In genomic region chrX:154036513-154036912, GRCh38 we compare ENCODE assay signal across 20 cellular contexts. TPM values are rescaled to one million over a fixed set of nuclear protein-coding genes. Genes with fewer than 3 reads are reported as not detected.
DNase-seq lines count a peak whose midpoint lies in the region; ATAC-seq and TF ChIP-seq lines count a peak whose summit lies in the region.
"Had no signal": no experiment of that assay in that cellular context is flagged by ENCODE, and none has a peak within 500 bp of the region (broad histone marks: within the 10 kb centered on the region; RNA-seq: fewer than 3 reads in every experiment).

No MANE protein-coding gene starts in this region.

- H3K9me3 Mint-ChIP-seq in Caco-2 (ENCODE audit: unreplicated experiment) (no peaks in the 10 kb centered on the region), endodermal cell (peaks cover 74% of the 10 kb centered on the region)
- H3K9me3 Mint-ChIP-seq in T-helper 2 cell treated with Interferon-gamma antibody and Interleukin-4, amounts not matched to agents 5 μg/mL and 100 μg/mL, for 36 hours: no peaks in the 10 kb centered on the region
- H3K9me3 Mint-ChIP-seq: activated B cell treated with CpG ODN at 0.5 μM for 24 hours; dendritic cell treated with granulocyte-macrophage colony-stimulating factor and Interleukin-4, amounts not matched to agents 40 ng/mL and 50 ng/mL, for 4 days had no signal

- no peak for DNase-seq in activated CD4-positive, CD25-positive, alpha-beta regulatory T cell treated with anti-CD3 and anti-CD28 coated beads, Interleukin-2, amount 50 U/mL, for 72 hours
- DNase-seq in Caco-2 (no peak), endodermal cell (peak; percentile 61), omental fat pad (ENCODE audit: low spot score) (no peak), right atrium auricular region (ENCODE audit: low spot score) (no peak), cerebellum (ENCODE audit: low spot score) (no peak)
- DNase-seq in T-helper 2 cell treated with Interferon-gamma antibody and Interleukin-4, amounts not matched to agents 5 μg/mL and 100 μg/mL, for 36 hours (ENCODE audit: low spot score): no peak
- DNase-seq: activated B cell treated with CpG ODN at 0.5 μM for 24 hours; DMS79; NCI-H1417; NCI-H2171 treated with DMSO at 0.1 percent for 48 hours; posterior cingulate gyrus; stimulated activated naive CD4-positive, alpha-beta T cell treated with Interleukin-2 at 50 U/mL for 16 hours had no signal

- CTCF ChIA-PET in Caco-2 (lab: Charles Lee): no interaction called here

- H3K4me1 Mint-ChIP-seq in Caco-2 (ENCODE audit: low read depth, unreplicated experiment) (peaks cover 9% of the 10 kb centered on the region), endodermal cell (peaks cover 7% of the 10 kb centered on the region)
- H3K4me1 Mint-ChIP-seq in T-helper 2 cell treated with Interferon-gamma antibody and Interleukin-4, amounts not matched to agents 5 μg/mL and 100 μg/mL, for 36 hours (ENCODE audit: low read depth): peaks cover 20% of the 10 kb centered on the region

- TF ChIP-seq CTCF in Caco-2 (IDR thresholded peaks at IDR 0.05; ENCODE audit: insufficient read depth in 1 of 2, low read depth in 1 of 2, low read length in 1 of 2, severe bottlenecking in 1 of 2, unreplicated experiment in 1 of 2): no peak
- no peak for TF ChIP-seq CTCF in endodermal cell (conservative IDR thresholded peaks at IDR 0.05)
- TF ChIP-seq CTCF in omental fat pad (IDR thresholded peaks at IDR 0.05): no peak
- no peak for TF ChIP-seq CTCF in right atrium auricular region (IDR thresholded peaks at IDR 0.05)

- H3K4me3 ChIP-seq in Caco-2 (ENCODE audit: low read depth, low read length) (no peak overlapping the region), endodermal cell (ENCODE audit: low read length) (no peak overlapping the region), right atrium auricular region (no peak overlapping the region)
- H3K4me3 ChIP-seq: BLaER1 treated with 17β-estradiol and CSF1 and Interleukin-3, amounts not matched to agents 10 nM and 100 nM; skin epidermis had no signal

- intact Hi-C loops in Caco-2 (cut with micrococcal nuclease; ENCODE audit: unreplicated experiment): no loop called here

- H3K9ac ChIP-seq in endodermal cell (ENCODE audit: extremely low read depth, low read length, poor library complexity, severe bottlenecking): no peak overlapping the region
- H3K9ac ChIP-seq: BLaER1 treated with 17β-estradiol and CSF1 and Interleukin-3, amounts not matched to agents 10 nM and 100 nM; KMS-11 had no signal

- H3K27ac Mint-ChIP-seq in Caco-2 (ENCODE audit: unreplicated experiment) (peak overlapping the region; percentile 35), endodermal cell (no peak overlapping the region)
- peak overlapping the region; percentile 31 for H3K27ac Mint-ChIP-seq in T-helper 2 cell treated with Interferon-gamma antibody and Interleukin-4, amounts not matched to agents 5 μg/mL and 100 μg/mL, for 36 hours
- H3K27ac Mint-ChIP-seq: activated B cell treated with CpG ODN at 0.5 μM for 24 hours; dendritic cell treated with granulocyte-macrophage colony-stimulating factor and Interleukin-4, amounts not matched to agents 40 ng/mL and 50 ng/mL, for 4 days had no signal

- H3K9me3 ChIP-seq in Caco-2: no peaks in the 10 kb centered on the region
- no peaks in the 10 kb centered on the region for H3K9me3 ChIP-seq in endodermal cell (ENCODE audit: control insufficient read depth, low read length)
- H3K9me3 ChIP-seq in right atrium auricular region: no peaks in the 10 kb centered on the region
- H3K9me3 ChIP-seq: BLaER1 treated with 17β-estradiol and CSF1 and Interleukin-3, amounts not matched to agents 10 nM and 100 nM had no signal

- H3K27ac ChIP-seq in endodermal cell (ENCODE audit: low read depth, low read length) (no peak overlapping the region), right atrium auricular region (no peak overlapping the region)
- H3K27ac ChIP-seq: 22Rv1; BLaER1 treated with 17β-estradiol and CSF1 and Interleukin-3, amounts not matched to agents 10 nM and 100 nM; KMS-11; RWPE1; skin epidermis had no signal

- 0 out of 2 replicates have a peak, but pooled peaks cover 1% of the 10 kb centered on the region for H3K36me3 ChIP-seq in Caco-2 (ENCODE audit: control insufficient read depth, insufficient read depth, low read length)
- peaks cover 4% of the 10 kb centered on the region for H3K36me3 ChIP-seq in endodermal cell (ENCODE audit: control insufficient read depth, insufficient read depth, low read length)
- H3K36me3 ChIP-seq in right atrium auricular region: peaks cover 10% of the 10 kb centered on the region

- ATAC-seq in activated CD4-positive, CD25-positive, alpha-beta regulatory T cell treated with anti-CD3 and anti-CD28 coated beads, Interleukin-2, amount 50 U/mL, for 24 hours: peak; percentile 84 to 93
- ATAC-seq in omental fat pad (ENCODE audit: low FRiP score): no peak

- H3K4me1 ChIP-seq in Caco-2: no peaks in the 10 kb centered on the region
- H3K4me1 ChIP-seq in endodermal cell (ENCODE audit: control insufficient read depth, insufficient read depth, low read length): no peaks in the 10 kb centered on the region
- H3K4me1 ChIP-seq in right atrium auricular region: peaks cover 0 to 28% of the 10 kb centered on the region in 2 donors

- H3K4me3 Mint-ChIP-seq in Caco-2 (ENCODE audit: unreplicated experiment) (no peak overlapping the region), endodermal cell (no peak overlapping the region)
- H3K4me3 Mint-ChIP-seq in T-helper 2 cell treated with Interferon-gamma antibody and Interleukin-4, amounts not matched to agents 5 μg/mL and 100 μg/mL, for 36 hours: no peak overlapping the region
- H3K4me3 Mint-ChIP-seq: activated B cell treated with CpG ODN at 0.5 μM for 24 hours; dendritic cell treated with granulocyte-macrophage colony-stimulating factor and Interleukin-4, amounts not matched to agents 40 ng/mL and 50 ng/mL, for 4 days had no signal

- 50 to 72% methylated on average over 2 to 4 of the region's 8 CpGs for WGBS in endodermal cell (ENCODE audit: insufficient coverage in 1 of 2, insufficient read length in 1 of 2), 2 experiments

- POLR2A ChIA-PET in Caco-2 (lab: Charles Lee): no interaction called here

- BruUV-seq in Caco-2 (replicated peaks; lab: Mats Ljungman, UMichigan): no TSS peak

- H3K27me3 Mint-ChIP-seq in Caco-2 (ENCODE audit: insufficient read depth, unreplicated experiment): no peaks in the 10 kb centered on the region
- no peaks in the 10 kb centered on the region for H3K27me3 Mint-ChIP-seq in T-helper 2 cell treated with Interferon-gamma antibody and Interleukin-4, amounts not matched to agents 5 μg/mL and 100 μg/mL, for 36 hours (ENCODE audit: low read depth)
- no peaks in the 10 kb centered on the region for H3K27me3 Mint-ChIP-seq in endodermal cell (ENCODE audit: insufficient read depth)
- H3K27me3 Mint-ChIP-seq: activated B cell treated with CpG ODN at 0.5 μM for 24 hours; dendritic cell treated with granulocyte-macrophage colony-stimulating factor and Interleukin-4, amounts not matched to agents 40 ng/mL and 50 ng/mL, for 4 days had no signal

- H3K27me3 ChIP-seq in Caco-2 (replicated peaks; ENCODE audit: control insufficient read depth, insufficient read depth, low read length) (no peaks in the 10 kb centered on the region), endodermal cell (ENCODE audit: control insufficient read depth, insufficient read depth, low read length, poor library complexity, severe bottlenecking) (no peaks in the 10 kb centered on the region), right atrium auricular region (no peaks in the 10 kb centered on the region)

- H3K36me3 Mint-ChIP-seq in Caco-2 (ENCODE audit: insufficient read depth, unreplicated experiment): peaks cover 42% of the 10 kb centered on the region
- peaks cover 14% of the 10 kb centered on the region for H3K36me3 Mint-ChIP-seq in T-helper 2 cell treated with Interferon-gamma antibody and Interleukin-4, amounts not matched to agents 5 μg/mL and 100 μg/mL, for 36 hours (ENCODE audit: low read depth)
- peaks cover 27% of the 10 kb centered on the region for H3K36me3 Mint-ChIP-seq in endodermal cell (ENCODE audit: low read depth)

RNA-seq across cellular contexts. Expression of gene IRAK1, which starts 16.8 kb away (rescaled TPM):
- total RNA-seq in Caco-2 (2022) (119 and 126 TPM in 2 replicates), endodermal cell (10 to 100 TPM; 61.1 to 73.9 TPM), omental fat pad (10 to 100 TPM; 43.1 to 85.3 (median 78.4) TPM), right atrium auricular region (10 to 100 TPM; 27.5 to 37.1 TPM), cerebellum (10.9 TPM)
- polyA plus RNA-seq in endodermal cell (2013, experiment 1 of 2): 41.3 TPM
- polyA plus RNA-seq in endodermal cell (2013, experiment 2 of 2): 36.5 TPM
